ENCODE assay signal across 8 cellular contexts in the genomic region with DNA sequence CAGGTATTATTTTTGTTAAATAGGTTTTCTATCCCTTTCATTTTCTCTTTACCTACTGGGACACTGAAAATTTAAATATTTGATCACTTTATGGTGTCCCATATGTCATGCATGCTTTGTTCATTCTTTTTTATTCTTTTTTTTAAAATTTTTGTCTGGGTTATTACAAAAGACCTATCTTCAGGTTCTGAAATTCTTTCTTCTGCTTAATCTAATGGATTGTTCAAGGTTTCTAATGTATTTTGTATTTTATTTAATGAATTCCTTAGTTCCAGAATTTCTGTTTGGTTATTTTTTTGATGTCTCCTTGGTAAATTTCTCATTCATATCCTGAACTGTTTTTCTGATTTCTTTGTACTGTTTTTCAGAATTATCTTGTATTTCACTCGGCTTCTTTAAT. TPM values are rescaled to one million over a fixed set of nuclear protein-coding genes. Genes with fewer than 3 reads are reported as not detected.
"Had no signal": no experiment of that assay in that cellular context is flagged by ENCODE, and none has a peak within 500 bp of the region (broad histone marks: within the 10 kb centered on the region; RNA-seq: fewer than 3 reads in every experiment).

No MANE protein-coding gene starts in this region.

- H3K27ac Mint-ChIP-seq: IgD-negative memory B cell had no signal

- H3K4me3 Mint-ChIP-seq: IgD-negative memory B cell had no signal

- H3K27ac ChIP-seq: HL-60 had no signal

- DNase-seq: IMR-90, KBM-7, KG1 had no signal

- ATAC-seq: HepG2 had no signal

- FAIRE-seq: HepG2, HTR-8/SVneo had no signal

RNA-seq across cellular contexts. Expression of gene VASH1, which starts 20.2 kb away (rescaled TPM):
- total RNA-seq: HT-29 had no signal
